Comparison of ENCODE assay signal across 10 cellular contexts in genomic region chr17:58382108-58382884, GRCh38. TPM values are rescaled to one million over a fixed set of nuclear protein-coding genes. Genes with fewer than 3 reads are reported as not detected.
DNase-seq lines count a peak whose midpoint lies in the region; ATAC-seq and TF ChIP-seq lines count a peak whose summit lies in the region.
"Had no signal": no experiment of that assay in that cellular context is flagged by ENCODE, and none has a peak within 500 bp of the region (broad histone marks: within the 10 kb centered on the region; RNA-seq: fewer than 3 reads in every experiment).

No MANE protein-coding gene starts in this region.

- TF ChIP-seq CTCF in DND-41 (IDR thresholded peaks at IDR 0.05; ENCODE audit: borderline replicate concordance, extremely low read depth, low read length, poor library complexity, severe bottlenecking) (no peak), right lobe of liver (IDR thresholded peaks at IDR 0.05) (no peak)

- H3K4me2 ChIP-seq in DND-41 (ENCODE audit: insufficient read depth, low read length): no peak overlapping the region

- H3K79me2 ChIP-seq in DND-41 (ENCODE audit: insufficient read depth, low read length): no peaks in the 10 kb centered on the region

- 3% methylated on average over 4 of the region's 4 CpGs for WGBS in right lobe of liver (ENCODE audit: insufficient coverage, low coverage, low lambda C conversion rate, missing lambda C conversion rate)

- H3K4me1 ChIP-seq in DND-41 (ENCODE audit: insufficient read depth, low read length) (peaks cover 34% of the 10 kb centered on the region), right lobe of liver (peaks cover 0 to 69% (median 30%) of the 10 kb centered on the region in 4 donors)
- peaks cover 18% of the 10 kb centered on the region for H3K4me1 ChIP-seq in effector memory CD4-positive, alpha-beta T cell (ENCODE audit: control insufficient read depth, insufficient read depth, low read length, poor library complexity, severe bottlenecking)

- H3K27me3 ChIP-seq in DND-41 (ENCODE audit: insufficient read depth, low read length, poor library complexity) (no peaks in the 10 kb centered on the region), right lobe of liver (no peaks in the 10 kb centered on the region)
- no peaks in the 10 kb centered on the region for H3K27me3 ChIP-seq in effector memory CD4-positive, alpha-beta T cell (replicated peaks; ENCODE audit: control insufficient read depth, insufficient read depth, low read length, poor library complexity, severe bottlenecking)

- intact Hi-C loops in right lobe of liver (cut with DNase I): no loop called here

- DNase-seq in DND-41 (no peak), NAMALWA (ENCODE audit: low spot score) (peak; percentile 41), right lobe of liver (no peak), iPS-NIHi11 (ENCODE audit: low spot score) (no peak), retina (no peak), inferior parietal cortex (ENCODE audit: extremely low spot score) (no peak)
- DNase-seq in effector memory CD4-positive, alpha-beta T cell: no peak
- DNase-seq: heart left ventricle, NCI-H1417 had no signal

- H4K20me1 ChIP-seq in DND-41 (ENCODE audit: insufficient read depth, low read length): no peaks in the 10 kb centered on the region

- no peak overlapping the region for H3K9ac ChIP-seq in DND-41 (ENCODE audit: low read depth, low read length)

- no peak overlapping the region for H2AFZ ChIP-seq in DND-41 (ENCODE audit: low read depth, low read length)

- H3K36me3 ChIP-seq in DND-41 (ENCODE audit: insufficient read depth, low read length): no peaks in the 10 kb centered on the region
- H3K36me3 ChIP-seq in right lobe of liver: no peaks in the 10 kb centered on the region
- H3K36me3 ChIP-seq in effector memory CD4-positive, alpha-beta T cell (ENCODE audit: control insufficient read depth, insufficient read depth, low read length): no peaks in the 10 kb centered on the region
- H3K36me3 ChIP-seq: heart left ventricle had no signal

- H3K4me3 ChIP-seq in DND-41 (ENCODE audit: low read depth in 1 of 2, low read length in 2 of 2) (no peak overlapping the region), right lobe of liver (no peak overlapping the region)
- no peak overlapping the region for H3K4me3 ChIP-seq in effector memory CD4-positive, alpha-beta T cell (ENCODE audit: insufficient read depth, low read depth, low read length, poor library complexity, severe bottlenecking)
- H3K4me3 ChIP-seq: heart left ventricle had no signal

- H3K9me3 ChIP-seq in DND-41 (ENCODE audit: insufficient read depth, low read length, severe bottlenecking): no peaks in the 10 kb centered on the region
- no peaks in the 10 kb centered on the region for H3K9me3 ChIP-seq in right lobe of liver
- no peaks in the 10 kb centered on the region for H3K9me3 ChIP-seq in effector memory CD4-positive, alpha-beta T cell (ENCODE audit: control insufficient read depth, low read length)
- H3K9me3 ChIP-seq: heart left ventricle had no signal

- H3K27ac ChIP-seq in DND-41 (ENCODE audit: low read length) (no peak overlapping the region), right lobe of liver (peak overlapping the region; percentile 48 to 73 (median 70))
- no peak overlapping the region for H3K27ac ChIP-seq in effector memory CD4-positive, alpha-beta T cell (ENCODE audit: insufficient read depth, low read length, poor library complexity, severe bottlenecking)

- no peak for TF ChIP-seq POLR2A in right lobe of liver (IDR thresholded peaks at IDR 0.05)

- peak; percentile 25 for ATAC-seq in DND-41 (ENCODE audit: insufficient read depth, low read depth)
- peak; percentile 53 for ATAC-seq in GM19468 (IDR thresholded peaks at IDR 0.05; ENCODE audit: extremely low read depth, unreplicated experiment)
- peak; percentile 1 to 21 (median 14) for ATAC-seq in right lobe of liver
- ATAC-seq: heart left ventricle had no signal

RNA-seq across cellular contexts. Expression of gene SUPT4H1, which starts 30.3 kb away (rescaled TPM):
- 10 to 100 TPM; 24.8 to 50.9 (median 37.0) TPM for total RNA-seq in right lobe of liver

RNA-seq across cellular contexts. Expression of gene RNF43, which starts 35.0 kb away (rescaled TPM):
- 10 to 100 TPM in 2 of 6 experiments, 1 to 10 TPM in 4; 1.7 to 11.5 (median 6.0) TPM for total RNA-seq in right lobe of liver

RNA-seq across cellular contexts. Expression of gene TSPOAP1, which starts 53.7 kb away (rescaled TPM):
- total RNA-seq in right lobe of liver: 1 to 10 TPM in 5 of 6 experiments, under 1 TPM in 1; 0.87 to 8.3 (median 3.8) TPM

Comparison
In these comparisons a context has a peak if more than half of its experiments do, and no peak if none do; other contexts are left out.
1. H3K27ac ChIP-seq: peak in right lobe of liver (3 of 3); none in DND-41 (single experiment) and effector memory CD4-positive, alpha-beta T cell (single experiment).
2. Peak in every context shown above with its lines, with median percentiles within 50 percentile points of each other: ATAC-seq.